ENCODE assay signal across 20 cellular contexts in genomic region chr17:41067281-41067680, GRCh38. TPM values are rescaled to one million over a fixed set of nuclear protein-coding genes. Genes with fewer than 3 reads are reported as not detected.
"Had no signal": no experiment of that assay in that cellular context is flagged by ENCODE, and none has a peak within 500 bp of the region (broad histone marks: within the 10 kb centered on the region; RNA-seq: fewer than 3 reads in every experiment).

No MANE protein-coding gene starts in this region.

- DNase-seq: activated naive CD4-positive, alpha-beta T cell treated with Interleukin-2 at 50 U/mL for 16 hours; activated naive CD8-positive, alpha-beta T cell treated with anti-CD3 and anti-CD28 coated beads, Interleukin-2, amount 50 U/mL, for 24 hours; activated T-cell treated with anti-CD3 and anti-CD28 coated beads for 4 hours; kidney glomerular epithelial cell; left ventricle myocardium superior; mucosa of descending colon; naive thymus-derived CD4-positive, alpha-beta T cell; pancreas; stimulated activated CD4-positive, alpha-beta T cell treated with anti-CD3 and anti-CD28 coated beads, Interleukin-1b, Interleukin-23, amount 100 ng/mL, for 48 hours; stimulated activated naive CD8-positive, alpha-beta T cell treated with anti-CD3 and anti-CD28 coated beads, Interleukin-15, amount 100 ng/mL, for 72 hours; T-helper 9 cell; upper lobe of right lung had no signal

- H3K4me3 Mint-ChIP-seq: activated naive CD8-positive, alpha-beta T cell treated with anti-CD3 and anti-CD28 coated beads, Interleukin-2, amount 50 U/mL, for 24 hours; memory B cell; naive thymus-derived CD4-positive, alpha-beta T cell; stimulated activated naive CD8-positive, alpha-beta T cell treated with anti-CD3 and anti-CD28 coated beads, Interleukin-15, amount 100 ng/mL, for 72 hours had no signal

- H3K36me3 Mint-ChIP-seq: memory B cell had no signal

- ATAC-seq: activated CD4-positive, CD25-positive, alpha-beta regulatory T cell treated with anti-CD3 and anti-CD28 coated beads, Interleukin-2, amount 50 U/mL, for 24 hours; activated naive CD8-positive, alpha-beta T cell treated with anti-CD3 and anti-CD28 coated beads, Interleukin-2, amount 50 U/mL, for 24 hours; foreskin keratinocyte; left ventricle myocardium superior; mucosa of descending colon; naive thymus-derived CD4-positive, alpha-beta T cell; pancreas; stimulated activated naive CD8-positive, alpha-beta T cell treated with anti-CD3 and anti-CD28 coated beads, Interleukin-15, amount 100 ng/mL, for 72 hours; upper lobe of right lung had no signal

- H3K4me1 Mint-ChIP-seq: activated naive CD8-positive, alpha-beta T cell treated with anti-CD3 and anti-CD28 coated beads, Interleukin-2, amount 50 U/mL, for 24 hours; memory B cell had no signal

- H3K27me3 Mint-ChIP-seq: activated naive CD8-positive, alpha-beta T cell treated with anti-CD3 and anti-CD28 coated beads, Interleukin-2, amount 50 U/mL, for 24 hours; stimulated activated naive CD8-positive, alpha-beta T cell treated with anti-CD3 and anti-CD28 coated beads, Interleukin-15, amount 100 ng/mL, for 72 hours had no signal

- H3K9me3 Mint-ChIP-seq: activated naive CD8-positive, alpha-beta T cell treated with anti-CD3 and anti-CD28 coated beads, Interleukin-2, amount 50 U/mL, for 24 hours; memory B cell; naive thymus-derived CD4-positive, alpha-beta T cell; stimulated activated naive CD8-positive, alpha-beta T cell treated with anti-CD3 and anti-CD28 coated beads, Interleukin-15, amount 100 ng/mL, for 72 hours had no signal

- H3K27ac Mint-ChIP-seq: activated naive CD8-positive, alpha-beta T cell treated with anti-CD3 and anti-CD28 coated beads, Interleukin-2, amount 50 U/mL, for 24 hours; memory B cell; naive thymus-derived CD4-positive, alpha-beta T cell; stimulated activated naive CD8-positive, alpha-beta T cell treated with anti-CD3 and anti-CD28 coated beads, Interleukin-15, amount 100 ng/mL, for 72 hours had no signal

RNA-seq across cellular contexts. Expression of gene KRTAP2-4, which starts 1.6 kb away (rescaled TPM):
- total RNA-seq: activated CD8-positive, alpha-beta memory T cell treated with anti-CD3 and anti-CD28 coated beads for 36 hours; ascending aorta; chondrocyte; dermis microvascular lymphatic vessel endothelial cell; foreskin keratinocyte; left ventricle myocardium superior; mucosa of descending colon; naive thymus-derived CD4-positive, alpha-beta T cell; pancreas; temporal lobe; upper lobe of right lung had no signal

RNA-seq across cellular contexts. Expression of gene KRTAP2-3, which starts 7.4 kb away (rescaled TPM):
- total RNA-seq: activated CD8-positive, alpha-beta memory T cell treated with anti-CD3 and anti-CD28 coated beads for 36 hours; ascending aorta; chondrocyte; dermis microvascular lymphatic vessel endothelial cell; left ventricle myocardium superior; mucosa of descending colon; naive thymus-derived CD4-positive, alpha-beta T cell; pancreas; temporal lobe; upper lobe of right lung had no signal

RNA-seq across cellular contexts. Expression of gene KRTAP2-2, which starts 12.3 kb away (rescaled TPM):
- total RNA-seq: activated CD8-positive, alpha-beta memory T cell treated with anti-CD3 and anti-CD28 coated beads for 36 hours; ascending aorta; chondrocyte; dermis microvascular lymphatic vessel endothelial cell; foreskin keratinocyte; left ventricle myocardium superior; mucosa of descending colon; naive thymus-derived CD4-positive, alpha-beta T cell; pancreas; temporal lobe; upper lobe of right lung had no signal

RNA-seq across cellular contexts. Expression of gene KRTAP4-7, which starts 16.7 kb away (rescaled TPM):
- total RNA-seq: activated CD8-positive, alpha-beta memory T cell treated with anti-CD3 and anti-CD28 coated beads for 36 hours; ascending aorta; chondrocyte; dermis microvascular lymphatic vessel endothelial cell; foreskin keratinocyte; left ventricle myocardium superior; mucosa of descending colon; naive thymus-derived CD4-positive, alpha-beta T cell; pancreas; temporal lobe; upper lobe of right lung had no signal

RNA-seq across cellular contexts. Expression of gene KRTAP2-1, which starts 20.2 kb away (rescaled TPM):
- total RNA-seq: activated CD8-positive, alpha-beta memory T cell treated with anti-CD3 and anti-CD28 coated beads for 36 hours; ascending aorta; chondrocyte; dermis microvascular lymphatic vessel endothelial cell; foreskin keratinocyte; left ventricle myocardium superior; mucosa of descending colon; naive thymus-derived CD4-positive, alpha-beta T cell; pancreas; temporal lobe; upper lobe of right lung had no signal
